ENCODE assay signal across 13 cellular contexts in the genomic region with DNA sequence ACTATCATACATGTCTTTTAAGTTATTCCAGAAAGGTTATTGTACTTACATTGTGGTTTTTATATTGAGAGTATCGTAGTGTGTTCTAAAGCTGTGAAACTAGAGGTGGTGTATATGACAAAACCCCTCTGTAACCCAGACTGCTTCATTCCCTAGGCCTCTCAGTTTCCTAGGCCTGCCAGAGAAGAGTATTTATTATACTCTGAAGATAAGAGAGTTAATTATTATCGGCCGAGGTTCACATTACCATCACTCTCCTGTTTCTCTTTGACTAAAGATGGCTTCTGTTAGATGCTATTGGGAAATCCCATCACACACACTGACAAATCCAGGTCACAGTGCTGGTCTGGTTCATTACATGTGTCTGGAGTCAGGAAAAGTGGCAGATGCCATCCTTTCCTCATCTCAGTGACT. TPM values are rescaled to one million over a fixed set of nuclear protein-coding genes. Genes with fewer than 3 reads are reported as not detected.
DNase-seq lines count a peak whose midpoint lies in the region; ATAC-seq and TF ChIP-seq lines count a peak whose summit lies in the region.
"Had no signal": no experiment of that assay in that cellular context is flagged by ENCODE, and none has a peak within 500 bp of the region (broad histone marks: within the 10 kb centered on the region; RNA-seq: fewer than 3 reads in every experiment).

No MANE protein-coding gene starts in this region.

- H3K23ac ChIP-seq in mesendoderm (ENCODE audit: low read length) = no peak overlapping the region

- H3K4me3 ChIP-seq in skeletal muscle tissue (ENCODE audit: low read length in 3 of 3) (no peak overlapping the region), mesendoderm (ENCODE audit: low read length) (no peak overlapping the region)
- H3K4me3 ChIP-seq: SJCRH30 had no signal

- H3K27ac ChIP-seq in skeletal muscle tissue (ENCODE audit: low read depth, low read length) = peak overlapping the region; percentile 1
- no peak overlapping the region for H3K27ac ChIP-seq in mesendoderm (ENCODE audit: low read depth, low read length)
- H3K27ac ChIP-seq in CD4-positive, alpha-beta T cell (ENCODE audit: low read depth, low read length) = no peak overlapping the region
- H3K27ac ChIP-seq: SJCRH30 had no signal

- peak; percentile 49 for ATAC-seq in GM18909 (IDR thresholded peaks at IDR 0.05; ENCODE audit: poor library complexity, unreplicated experiment)
- ATAC-seq in HG03571 (IDR thresholded peaks at IDR 0.05; ENCODE audit: unreplicated experiment) = peak; percentile 65
- ATAC-seq in CD4-positive, alpha-beta T cell (ENCODE audit: poor library complexity) = no peak
- no peak for ATAC-seq in GM18858 (IDR thresholded peaks at IDR 0.05; ENCODE audit: unreplicated experiment)
- ATAC-seq: stimulated activated memory B cell treated with anti-CD40 and anti-IgM and Interleukin-4, amounts not matched to agents 10 μg/mL and 1 μg/mL and 100 μg/mL, for 72 hours; WTC11 had no signal

- H3K9me3 Mint-ChIP-seq in CD4-positive, alpha-beta T cell = no peaks in the 10 kb centered on the region
- H3K9me3 Mint-ChIP-seq: stimulated activated memory B cell treated with anti-CD40 and anti-IgM and Interleukin-4, amounts not matched to agents 10 μg/mL and 1 μg/mL and 100 μg/mL, for 72 hours; WTC11 had no signal

- DNase-seq in cerebellar cortex (ENCODE audit: low spot score) (peak; percentile 29), mesendoderm (no peak)
- DNase-seq in CD4-positive, alpha-beta T cell = no peak
- DNase-seq: NCI-H1417, nucleus accumbens, SJCRH30 had no signal

- no peak overlapping the region for H2BK15ac ChIP-seq in mesendoderm (replicated peaks; ENCODE audit: low read depth)

- H3K4me1 Mint-ChIP-seq in CD4-positive, alpha-beta T cell (ENCODE audit: low read depth) = peaks cover 37% of the 10 kb centered on the region

- H4K8ac ChIP-seq in mesendoderm (ENCODE audit: low read depth, low read length) = no peak overlapping the region

- intact Hi-C loops in CD4-positive, alpha-beta T cell (cut with DNase I, micrococcal nuclease) = no loop called here

- no peak overlapping the region for H2AK5ac ChIP-seq in mesendoderm (ENCODE audit: low read length)

- CTCF ChIA-PET in CD4-positive, alpha-beta T cell (lab: Charles Lee) = no interaction called here

- H3K79me1 ChIP-seq in mesendoderm (ENCODE audit: low read length) = peaks cover 18% of the 10 kb centered on the region

- H3K4me2 ChIP-seq in mesendoderm (ENCODE audit: low read length) = no peak overlapping the region

- H3K4me1 ChIP-seq in skeletal muscle tissue (ENCODE audit: control insufficient read depth in 3 of 3, insufficient read depth in 3 of 3, low read length in 3 of 3) = peaks cover 17 to 30% (median 26%) of the 10 kb centered on the region in 3 donors
- peaks cover 10% of the 10 kb centered on the region for H3K4me1 ChIP-seq in mesendoderm (ENCODE audit: control insufficient read depth, low read depth, low read length)

- H3K27me3 ChIP-seq in skeletal muscle tissue (ENCODE audit: control insufficient read depth in 3 of 3, insufficient read depth in 3 of 3, low read length in 3 of 3) (no peaks in the 10 kb centered on the region), mesendoderm (ENCODE audit: insufficient read depth, low read length, poor library complexity) (no peaks in the 10 kb centered on the region)
- no peaks in the 10 kb centered on the region for H3K27me3 ChIP-seq in CD4-positive, alpha-beta T cell (ENCODE audit: control insufficient read depth, insufficient read depth, low read length)
- H3K27me3 ChIP-seq: SJCRH30 had no signal

- no peak overlapping the region for H3K9ac ChIP-seq in skeletal muscle tissue (ENCODE audit: low read depth in 1 of 3, low read length in 3 of 3)
- H3K9ac ChIP-seq in mesendoderm (ENCODE audit: low read length) = no peak overlapping the region

- POLR2A ChIA-PET in CD4-positive, alpha-beta T cell (lab: Charles Lee) = interaction anchor here (1.2 kb wide), 1 partner anchor 9 kb away, joined by 3 read pairs; no protein-coding TSS in a partner anchor

- peaks cover 93% of the 10 kb centered on the region for H3K36me3 Mint-ChIP-seq in CD4-positive, alpha-beta T cell (ENCODE audit: low read depth)

- TF ChIP-seq CTCF in CD4-positive, alpha-beta T cell (IDR thresholded peaks at IDR 0.05) = no peak

- no peak overlapping the region for H3K27ac Mint-ChIP-seq in CD4-positive, alpha-beta T cell
- H3K27ac Mint-ChIP-seq: stimulated activated memory B cell treated with anti-CD40 and anti-IgM and Interleukin-4, amounts not matched to agents 10 μg/mL and 1 μg/mL and 100 μg/mL, for 72 hours; WTC11 had no signal

- no peak overlapping the region for H3K56ac ChIP-seq in mesendoderm (ENCODE audit: low read length)

- no peak overlapping the region for H4K5ac ChIP-seq in mesendoderm (ENCODE audit: low read length)

- H3K4me3 Mint-ChIP-seq in CD4-positive, alpha-beta T cell = no peak overlapping the region
- H3K4me3 Mint-ChIP-seq: stimulated activated memory B cell treated with anti-CD40 and anti-IgM and Interleukin-4, amounts not matched to agents 10 μg/mL and 1 μg/mL and 100 μg/mL, for 72 hours; WTC11 had no signal

- H3K18ac ChIP-seq in mesendoderm (ENCODE audit: low read length) = no peak overlapping the region

- H2BK120ac ChIP-seq in mesendoderm (ENCODE audit: low read depth, low read length) = no peak overlapping the region

- H3K79me2 ChIP-seq in mesendoderm (ENCODE audit: control insufficient read depth, insufficient read depth, low read length) = peaks cover 7% of the 10 kb centered on the region

- H3K4ac ChIP-seq in mesendoderm (ENCODE audit: low read depth, low read length) = no peak overlapping the region

- no peaks in the 10 kb centered on the region for H3K9me3 ChIP-seq in skeletal muscle tissue (ENCODE audit: control insufficient read depth in 3 of 3, low read length in 3 of 3)
- no peaks in the 10 kb centered on the region for H3K9me3 ChIP-seq in CD4-positive, alpha-beta T cell (ENCODE audit: control insufficient read depth, low read length)
- H3K9me3 ChIP-seq: SJCRH30 had no signal

- H2BK5ac ChIP-seq in mesendoderm (ENCODE audit: low read length) = no peak overlapping the region

- H3K27me3 Mint-ChIP-seq in CD4-positive, alpha-beta T cell = no peaks in the 10 kb centered on the region
- H3K27me3 Mint-ChIP-seq: stimulated activated memory B cell treated with anti-CD40 and anti-IgM and Interleukin-4, amounts not matched to agents 10 μg/mL and 1 μg/mL and 100 μg/mL, for 72 hours had no signal

- WGBS in mesendoderm (ENCODE audit: extremely low coverage, insufficient coverage, low lambda C conversion rate) = no CpG with 5 or more reads among the region's 3 CpGs

- H3K36me3 ChIP-seq in skeletal muscle tissue (ENCODE audit: control insufficient read depth in 3 of 3, insufficient read depth in 3 of 3, low read length in 3 of 3) = peaks cover 30 to 35% (median 32%) of the 10 kb centered on the region in 3 donors
- H3K36me3 ChIP-seq in mesendoderm (ENCODE audit: control insufficient read depth, insufficient read depth, low read length) = peaks cover 6% of the 10 kb centered on the region

RNA-seq across cellular contexts. Expression of gene EXOSC7, which starts 20.5 kb away (rescaled TPM):
- 36.0 TPM for total RNA-seq in skeletal muscle tissue
- polyA plus RNA-seq in mesendoderm (2013, experiment 1 of 2) = 59.3 TPM
- polyA plus RNA-seq in mesendoderm (2013, experiment 2 of 2) = 59.2 TPM
- 10 to 100 TPM; 28.1 to 28.4 TPM for total RNA-seq in CD4-positive, alpha-beta T cell

RNA-seq across cellular contexts. Expression of gene ZDHHC3, which starts 20.6 kb away (rescaled TPM):
- total RNA-seq in skeletal muscle tissue = 25.6 TPM
- 41.9 TPM for polyA plus RNA-seq in mesendoderm (2013, experiment 1 of 2)
- polyA plus RNA-seq in mesendoderm (2013, experiment 2 of 2) = 43.4 TPM
- total RNA-seq in CD4-positive, alpha-beta T cell = 10 to 100 TPM; 34.4 to 34.6 TPM

RNA-seq across cellular contexts. Expression of gene CLEC3B, which starts 29.5 kb away (rescaled TPM):
- total RNA-seq in skeletal muscle tissue = 129 TPM
- polyA plus RNA-seq in mesendoderm (2013, experiment 1 of 2) = 0.14 TPM
- 0.08 TPM for polyA plus RNA-seq in mesendoderm (2013, experiment 2 of 2)
- total RNA-seq in CD4-positive, alpha-beta T cell = under 1 TPM; 0.34 to 0.36 TPM
- total RNA-seq: kidney epithelial cell, SJCRH30 had no signal

Comparison
In these comparisons a context has a peak if more than half of its experiments do, and no peak if none do; other contexts are left out.
1. ATAC-seq: peak in GM18909 (single experiment) and HG03571 (single experiment); none in CD4-positive, alpha-beta T cell (single experiment) and GM18858 (single experiment).
2. RNA of gene CLEC3B, which starts 29.5 kb away (total RNA-seq): 129 TPM in skeletal muscle tissue (single experiment); 0.34 to 0.36 TPM in CD4-positive, alpha-beta T cell; every median in the first group is over 10 times any median in the second.